In the genomic region with DNA sequence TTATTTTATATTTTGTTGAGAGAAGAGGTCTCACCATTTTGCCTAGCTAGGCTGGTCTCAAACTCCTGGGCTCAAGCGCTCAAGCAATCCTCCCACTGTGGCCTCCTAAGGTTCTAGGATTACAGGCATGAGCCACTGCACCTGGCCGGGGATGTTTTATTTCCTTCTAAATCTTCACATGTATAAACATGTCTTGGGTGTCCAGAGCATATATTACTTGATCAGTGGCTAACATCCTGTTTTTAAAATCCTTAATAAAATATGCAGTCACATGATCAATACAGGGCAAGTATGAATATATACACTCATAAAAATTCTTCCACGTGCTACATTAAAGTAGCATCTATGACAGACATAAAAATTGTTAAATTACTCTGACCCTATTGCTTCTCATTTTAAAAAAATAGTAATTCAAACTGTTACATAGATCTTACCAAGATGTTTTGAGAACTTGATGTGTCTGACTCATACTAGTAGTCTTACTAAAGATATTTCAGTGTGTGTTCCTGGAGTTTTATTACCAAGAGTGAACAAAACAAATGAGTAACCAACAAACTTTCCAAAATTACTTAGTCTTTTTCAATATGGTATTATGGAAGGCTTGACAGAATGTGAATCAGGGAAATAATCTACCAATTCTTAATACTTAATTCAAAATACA, we compare ENCODE assay signal across 10 cellular contexts.
DNase-seq lines count a peak whose midpoint lies in the region; ATAC-seq and TF ChIP-seq lines count a peak whose summit lies in the region.
"Had no signal": no experiment of that assay in that cellular context is flagged by ENCODE, and none has a peak within 500 bp of the region (broad histone marks: within the 10 kb centered on the region; RNA-seq: fewer than 3 reads in every experiment).

No MANE protein-coding gene starts in this region.

- peak overlapping the region; percentile 80 for H3K27ac Mint-ChIP-seq in activated CD4-positive, alpha-beta T cell treated with anti-CD3 and anti-CD28 coated beads for 36 hours
- peak overlapping the region; percentile 88 for H3K27ac Mint-ChIP-seq in activated naive CD8-positive, alpha-beta T cell
- peak overlapping the region; percentile 59 for H3K27ac Mint-ChIP-seq in stimulated activated naive CD8-positive, alpha-beta T cell treated with anti-CD3 and anti-CD28 coated beads, Interleukin-15, Interleukin-2, amounts not matched to agents 100 ng/mL and 50 ng/mL, for 24 hours
- H3K27ac Mint-ChIP-seq in endodermal cell: no peak overlapping the region

- H3K36me3 Mint-ChIP-seq in activated CD4-positive, alpha-beta T cell treated with anti-CD3 and anti-CD28 coated beads for 36 hours (ENCODE audit: low read depth): peaks cover 21% of the 10 kb centered on the region
- peaks cover 21% of the 10 kb centered on the region for H3K36me3 Mint-ChIP-seq in activated naive CD8-positive, alpha-beta T cell
- H3K36me3 Mint-ChIP-seq in stimulated activated naive CD8-positive, alpha-beta T cell treated with anti-CD3 and anti-CD28 coated beads, Interleukin-15, Interleukin-2, amounts not matched to agents 100 ng/mL and 50 ng/mL, for 24 hours (ENCODE audit: low read depth): peaks cover 47% of the 10 kb centered on the region
- peaks cover 62% of the 10 kb centered on the region for H3K36me3 Mint-ChIP-seq in endodermal cell (ENCODE audit: low read depth)

- DNase-seq in activated CD4-positive, alpha-beta T cell treated with anti-CD3 and anti-CD28 coated beads for 36 hours: no peak
- DNase-seq in activated CD4-positive, alpha-beta T cell treated with anti-CD3 and anti-CD28 coated beads for 1 hour: no peak
- DNase-seq in foreskin keratinocyte: peak; percentile 90 to 96
- no peak for DNase-seq in endodermal cell
- DNase-seq in stimulated activated CD4-positive, alpha-beta T cell treated with anti-CD3 and anti-CD28 coated beads, Interleukin-2, amount 100 ng/mL, for 48 hours: no peak
- no peak for DNase-seq in DMS53 (lab: John Stamatoyannopoulos, UW)
- DNase-seq: left cardiac atrium had no signal

- 70 to 83% methylated on average over 3 of the region's 3 CpGs for WGBS in endodermal cell (ENCODE audit: insufficient coverage in 1 of 2, insufficient read length in 1 of 2), 2 experiments

- H3K4me3 ChIP-seq in endodermal cell (ENCODE audit: low read length): no peak overlapping the region
- H3K4me3 ChIP-seq: A549 had no signal

- H3K36me3 ChIP-seq in endodermal cell (ENCODE audit: control insufficient read depth, insufficient read depth, low read length): peaks cover 82% of the 10 kb centered on the region

- H3K4me1 ChIP-seq in foreskin keratinocyte (peaks cover 37% of the 10 kb centered on the region), endodermal cell (ENCODE audit: control insufficient read depth, insufficient read depth, low read length) (no peaks in the 10 kb centered on the region)

- H3K4me3 Mint-ChIP-seq in activated CD4-positive, alpha-beta T cell treated with anti-CD3 and anti-CD28 coated beads for 36 hours: no peak overlapping the region
- H3K4me3 Mint-ChIP-seq in activated naive CD8-positive, alpha-beta T cell: peak overlapping the region; percentile 70
- H3K4me3 Mint-ChIP-seq in stimulated activated naive CD8-positive, alpha-beta T cell treated with anti-CD3 and anti-CD28 coated beads, Interleukin-15, Interleukin-2, amounts not matched to agents 100 ng/mL and 50 ng/mL, for 24 hours: no peak overlapping the region
- H3K4me3 Mint-ChIP-seq in endodermal cell: no peak overlapping the region

- peak; percentile 84 for ATAC-seq in activated CD4-positive, alpha-beta T cell treated with anti-CD3 and anti-CD28 coated beads for 36 hours
- ATAC-seq in foreskin keratinocyte: peak; percentile 89
- ATAC-seq: A549 had no signal

- POLR2A ChIA-PET in activated CD4-positive, alpha-beta T cell treated with anti-CD3 and anti-CD28 coated beads for 36 hours (lab: Charles Lee): no interaction called here

- TF ChIP-seq CTCF in foreskin keratinocyte (conservative IDR thresholded peaks at IDR 0.05) (no peak), endodermal cell (conservative IDR thresholded peaks at IDR 0.05) (no peak)

- no peaks in the 10 kb centered on the region for H3K9me3 Mint-ChIP-seq in activated CD4-positive, alpha-beta T cell treated with anti-CD3 and anti-CD28 coated beads for 36 hours (ENCODE audit: low read depth)
- peaks cover 9% of the 10 kb centered on the region for H3K9me3 Mint-ChIP-seq in activated naive CD8-positive, alpha-beta T cell (ENCODE audit: low read depth)
- H3K9me3 Mint-ChIP-seq in stimulated activated naive CD8-positive, alpha-beta T cell treated with anti-CD3 and anti-CD28 coated beads, Interleukin-15, Interleukin-2, amounts not matched to agents 100 ng/mL and 50 ng/mL, for 24 hours: no peaks in the 10 kb centered on the region
- H3K9me3 Mint-ChIP-seq in endodermal cell: peaks cover 5% of the 10 kb centered on the region

- peaks cover 32% of the 10 kb centered on the region for H3K4me1 Mint-ChIP-seq in activated CD4-positive, alpha-beta T cell treated with anti-CD3 and anti-CD28 coated beads for 36 hours
- H3K4me1 Mint-ChIP-seq in activated naive CD8-positive, alpha-beta T cell (ENCODE audit: low read depth): peaks cover 34% of the 10 kb centered on the region
- H3K4me1 Mint-ChIP-seq in stimulated activated naive CD8-positive, alpha-beta T cell treated with anti-CD3 and anti-CD28 coated beads, Interleukin-15, Interleukin-2, amounts not matched to agents 100 ng/mL and 50 ng/mL, for 24 hours (ENCODE audit: low read depth): peaks cover 45% of the 10 kb centered on the region
- H3K4me1 Mint-ChIP-seq in endodermal cell: no peaks in the 10 kb centered on the region

- intact Hi-C loops in activated CD4-positive, alpha-beta T cell treated with anti-CD3 and anti-CD28 coated beads for 36 hours (cut with DNase I, micrococcal nuclease): loop anchor here (1.0 to 10.0 kb wide), 8 partner anchors 15 to 584 kb away; a partner anchor contains a TSS

- CTCF ChIA-PET in activated CD4-positive, alpha-beta T cell treated with anti-CD3 and anti-CD28 coated beads for 36 hours (lab: Charles Lee): interaction anchor here (0.7 kb wide), 1 partner anchor 15 kb away, joined by 3 read pairs; no protein-coding TSS in a partner anchor

- H3K27me3 ChIP-seq in foreskin keratinocyte: no peaks in the 10 kb centered on the region
- H3K27me3 ChIP-seq in endodermal cell (ENCODE audit: control insufficient read depth, insufficient read depth, low read length, poor library complexity, severe bottlenecking): no peaks in the 10 kb centered on the region

- H3K27me3 Mint-ChIP-seq in activated CD4-positive, alpha-beta T cell treated with anti-CD3 and anti-CD28 coated beads for 36 hours: no peaks in the 10 kb centered on the region
- no peaks in the 10 kb centered on the region for H3K27me3 Mint-ChIP-seq in activated naive CD8-positive, alpha-beta T cell
- no peaks in the 10 kb centered on the region for H3K27me3 Mint-ChIP-seq in stimulated activated naive CD8-positive, alpha-beta T cell treated with anti-CD3 and anti-CD28 coated beads, Interleukin-15, Interleukin-2, amounts not matched to agents 100 ng/mL and 50 ng/mL, for 24 hours
- H3K27me3 Mint-ChIP-seq in endodermal cell (ENCODE audit: insufficient read depth): no peaks in the 10 kb centered on the region

- no peak overlapping the region for H3K9ac ChIP-seq in endodermal cell (ENCODE audit: extremely low read depth, low read length, poor library complexity, severe bottlenecking)

- H3K27ac ChIP-seq in foreskin keratinocyte (peak overlapping the region; percentile 99), endodermal cell (ENCODE audit: low read depth, low read length) (no peak overlapping the region)
- H3K27ac ChIP-seq: A549 had no signal

- peaks cover 18% of the 10 kb centered on the region for H3K9me3 ChIP-seq in endodermal cell (ENCODE audit: control insufficient read depth, low read length)

Comparison
In these comparisons a context has a peak if more than half of its experiments do, and no peak if none do; other contexts are left out.
1. DNase-seq: peak in foreskin keratinocyte (2 of 2); none in activated CD4-positive, alpha-beta T cell treated with anti-CD3 and anti-CD28 coated beads for 36 hours (single experiment), activated CD4-positive, alpha-beta T cell treated with anti-CD3 and anti-CD28 coated beads for 1 hour (single experiment), endodermal cell (single experiment), stimulated activated CD4-positive, alpha-beta T cell treated with anti-CD3 and anti-CD28 coated beads, Interleukin-2, amount 100 ng/mL, for 48 hours (0 of 2) and DMS53 (single experiment).